In the genomic region with DNA sequence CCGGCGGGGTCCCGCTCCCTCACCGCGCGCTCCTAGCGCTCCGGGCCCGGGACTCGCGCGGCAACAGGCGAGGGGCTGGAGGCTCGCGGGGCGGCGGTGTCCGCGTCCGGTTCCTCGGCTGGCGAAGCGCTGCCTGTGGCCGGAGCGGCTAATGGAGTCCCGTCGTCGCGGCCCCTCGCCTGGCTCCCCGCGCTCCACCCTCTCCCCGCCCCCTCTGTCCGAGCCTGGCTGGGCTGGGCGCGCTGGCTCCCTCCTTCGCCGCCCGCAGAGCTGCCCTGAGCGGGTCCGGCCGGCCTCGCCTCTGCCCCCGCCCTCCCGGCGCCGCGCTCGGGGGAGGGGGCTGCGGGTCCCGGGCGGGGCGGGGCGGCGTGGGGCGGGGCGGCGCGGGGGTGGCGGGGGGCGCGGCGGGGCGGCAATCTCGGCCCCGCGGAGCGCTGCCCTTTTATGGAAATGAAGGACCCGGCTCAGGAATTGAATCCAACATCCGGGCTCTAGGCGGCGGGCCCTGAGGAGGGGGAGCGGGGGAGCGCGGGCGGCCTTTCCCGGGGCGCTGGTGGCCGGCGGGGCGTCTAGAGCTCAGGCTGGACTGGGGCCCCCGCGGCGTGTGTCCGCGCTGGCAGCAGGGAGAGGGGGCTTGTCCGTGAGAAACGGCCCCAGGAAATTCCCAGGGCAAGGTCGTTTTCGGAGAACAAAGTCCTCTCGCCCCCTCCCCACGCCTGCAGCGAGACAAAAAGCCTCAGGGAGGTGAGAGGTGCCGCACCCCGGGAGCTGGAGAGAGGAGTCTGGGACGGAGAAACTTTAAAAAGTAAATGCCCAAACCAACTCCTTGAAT, we compare ENCODE assay signal across 8 cellular contexts. TPM values are rescaled to one million over a fixed set of nuclear protein-coding genes. Genes with fewer than 3 reads are reported as not detected.
DNase-seq lines count a peak whose midpoint lies in the region; ATAC-seq and TF ChIP-seq lines count a peak whose summit lies in the region.

Gene FERMT2, minus strand, starts transcription at position 153 of the 832 bp plus-strand sequence. CDS start 482 bp downstream, outside the sequence.

- peak; percentile 75 for TF ChIP-seq POLR2A in esophagus muscularis mucosa (IDR thresholded peaks at IDR 0.05; ENCODE audit: low read depth)

- H3K4me1 ChIP-seq in esophagus muscularis mucosa (peaks cover 11 to 73% (median 59%) of the 10 kb centered on the region in 4 donors), tibial artery (peaks cover 0 to 68% (median 21%) of the 10 kb centered on the region in 4 donors)

- no peak for TF ChIP-seq EP300 in esophagus muscularis mucosa (IDR thresholded peaks at IDR 0.05)

- POLR2A ChIA-PET in HEK293T (lab: Yijun Ruan, JAX) = interaction anchor here (0.5 to 2.0 kb wide), 6 partner anchors 10 to 201 kb away, joined by 3 to 6 read pairs (median 4); partner anchors contain the start of gene GNPNAT1

- H3K27ac ChIP-seq in esophagus muscularis mucosa (replicated peaks in 1 of 4) = peak within 1 kb of the TSS; percentile 99 to 100 (median 99)
- H3K27ac ChIP-seq in tibial artery = peak within 1 kb of the TSS; percentile 98 to 99

- H3K36me3 ChIP-seq in esophagus muscularis mucosa (peaks cover 0 to 11% (median 5%) of the 10 kb centered on the region in 4 donors), tibial artery (no peaks in the 10 kb centered on the region)

- intact Hi-C loops in esophagus muscularis mucosa (cut with DNase I) = loop anchor here (10.0 kb wide), 1 partner anchor 204 kb away; the partner anchor contains the start of gene DDHD1
- intact Hi-C loops in tibial artery (cut with DNase I; ENCODE audit: low total_unique reads) = no loop called here

- CTCF ChIA-PET in HEK293T (lab: Yijun Ruan, JAX) = interaction anchor here (0.5 to 1.0 kb wide), 2 partner anchors 10 to 102 kb away, joined by 3 read pairs; no protein-coding TSS in a partner anchor

- ATAC-seq in HG03108 (IDR thresholded peaks at IDR 0.05; ENCODE audit: unreplicated experiment) = no peak

- H3K9me3 ChIP-seq in esophagus muscularis mucosa = no peaks in the 10 kb centered on the region
- no peaks in the 10 kb centered on the region for H3K9me3 ChIP-seq in tibial artery

- no peaks in the 10 kb centered on the region for H3K27me3 ChIP-seq in esophagus muscularis mucosa
- no peaks in the 10 kb centered on the region for H3K27me3 ChIP-seq in tibial artery

- WGBS in esophagus muscularis mucosa = 0% methylated on average over 14 of the region's 96 CpGs

- TF ChIP-seq CTCF in esophagus muscularis mucosa (IDR thresholded peaks at IDR 0.05) (no peak), tibial artery (IDR thresholded peaks at IDR 0.05) (peak; percentile 11 to 21)

- peak within 1 kb of the TSS; percentile 86 to 95 (median 92) for H3K4me3 ChIP-seq in esophagus muscularis mucosa
- H3K4me3 ChIP-seq in tibial artery = peak within 1 kb of the TSS; percentile 85 to 90

- DNase-seq in DMS79 treated with DMSO at 0.1 percent for 48 hours (lab: John Stamatoyannopoulos, UW) = peak; percentile 86
- DNase-seq in HEK293T (ENCODE audit: extremely low spot score) = peak; percentile 86
- DNase-seq in NCI-H2196 treated with DMSO at 0.1 percent for 48 hours (lab: John Stamatoyannopoulos, UW; ENCODE audit: unreplicated experiment) = peak; percentile 81
- peak; percentile 31 for DNase-seq in activated T-cell treated with anti-CD3 and anti-CD28 coated beads, Interleukin-2, amount 50 U/mL, for 1 hour
- DNase-seq in esophagus muscularis mucosa (ENCODE audit: extremely low spot score) = peak; percentile 94
- DNase-seq in middle frontal gyrus (ENCODE audit: extremely low spot score, low spot score) = peak; percentile 78
- peak; percentile 84 to 94 for DNase-seq in tibial artery

TF ChIP-seq in HEK293T, 16 proteins besides CTCF, POLR2A, EP300 and RAD21:
- TF ChIP-seq LEF1 (IDR thresholded peaks at IDR 0.05; ENCODE audit: borderline replicate concordance) (0 out of 2 replicates have a peak, but pooled peaks have one; percentile 9), CTBP1 (IDR thresholded peaks at IDR 0.05; ENCODE audit: borderline replicate concordance) (no peak)

RNA-seq across cellular contexts. Expression of gene FERMT2, which starts in this region (rescaled TPM):
- 100 to 1,000 TPM; 293 to 397 (median 370) TPM for total RNA-seq in esophagus muscularis mucosa

Comparison
In these comparisons a context has a peak if more than half of its experiments do, and no peak if none do; other contexts are left out.
1. DNase-seq: peak in every context shown above with its lines; median percentile 94 in esophagus muscularis mucosa; 89 in tibial artery; 86 in DMS79 treated with DMSO at 0.1 percent for 48 hours; 86 in HEK293T; 81 in NCI-H2196 treated with DMSO at 0.1 percent for 48 hours; 78 in middle frontal gyrus; 31 in activated T-cell treated with anti-CD3 and anti-CD28 coated beads, Interleukin-2, amount 50 U/mL, for 1 hour.
2. CTCF ChIP-seq: peak in tibial artery (2 of 2); none in esophagus muscularis mucosa (0 of 3).